8 cellular contexts compared by ENCODE assay signal in genomic region chr14:24036180-24036962, GRCh38. TPM values are rescaled to one million over a fixed set of nuclear protein-coding genes. Genes with fewer than 3 reads are reported as not detected.
A peak's percentile ranks its signal among the peaks of the same experiment; 100 is the strongest.
DNase-seq lines count a peak whose midpoint lies in the region; ATAC-seq and TF ChIP-seq lines count a peak whose summit lies in the region.
"Not testable (repeated sequence)": the region's sequence is repeated elsewhere in the genome, so short reads cannot be mapped to it uniquely, and the experiment has no call there.

No MANE protein-coding gene starts in this region.

- in situ Hi-C loops in gastrocnemius medialis (cut with MboI; ENCODE audit: low sequenced_read_pairs in 4 of 4) = loop anchor here in 2 of 4 donors (10.0 kb wide), 1 partner anchor 52 kb away; the partner anchor contains the start of gene DHRS4L2 (in 2 of the 2)

- CTCF ChIA-PET in AG04450 (lab: Charles Lee) (interaction anchor here (0.6 to 1.4 kb wide), 3 partner anchors 16 to 404 kb away, joined by 3 to 5 read pairs (median 3); partner anchors contain the start of gene CARMIL3), WTC11 (lab: Charles Lee) (interaction anchor here (0.9 to 1.2 kb wide), 15 partner anchors 15 to 447 kb away, joined by 3 to 9 read pairs (median 4); partner anchors contain the start of genes CARMIL3, DCAF11, DHRS4 and DHRS4L2)

- H3K27ac ChIP-seq in AG04450 (ENCODE audit: low read depth, low read length) = not testable (repeated sequence)
- peak overlapping the region; percentile 83 for H3K27ac ChIP-seq in caudate nucleus (ENCODE audit: low read depth, low read length)
- peak overlapping the region; percentile 81 to 96 (median 94) for H3K27ac ChIP-seq in gastrocnemius medialis

- H3K4me1 Mint-ChIP-seq in WTC11 = peaks cover 12% of the 10 kb centered on the region

- TF ChIP-seq CTCF in AG04450 (IDR thresholded peaks at IDR 0.05; ENCODE audit: low read depth, low read length) (peak; percentile 84), WTC11 (IDR thresholded peaks at IDR 0.05) (peak; percentile 37), gastrocnemius medialis (IDR thresholded peaks at IDR 0.05 in 4 of 5, conservative IDR thresholded peaks at IDR 0.05 in 1 of 5) (peak; percentile 73 to 86 (median 79))

- H3K36me3 ChIP-seq in gastrocnemius medialis = not testable (repeated sequence)

- DNase-seq in AG04450 (ENCODE audit: low read depth, low spot score) = not testable (repeated sequence)
- DNase-seq in NCI-H226 (peak; percentile 43), WTC11 (ENCODE audit: low spot score) (peak; percentile 80), caudate nucleus (lab: John Stamatoyannopoulos, UW) (peak in 59 of 61 donors; percentile 23 to 89 (median 70)), iPS-NIHi11 (ENCODE audit: low spot score) (peak; percentile 77), gastrocnemius medialis (peak; percentile 76 to 82)

- H3K27me3 Mint-ChIP-seq in WTC11 (ENCODE audit: low read depth) = peaks cover 28% of the 10 kb centered on the region

- POLR2A ChIA-PET in AG04450 (lab: Yijun Ruan, JAX) = not testable (repeated sequence)
- POLR2A ChIA-PET in WTC11 (lab: Charles Lee) = interaction anchor here (0.6 kb wide), 1 partner anchor 9 kb away, joined by 3 read pairs; no protein-coding TSS in a partner anchor

- intact Hi-C loops in gastrocnemius medialis (cut with DNase I; ENCODE audit: low total_unique reads) = loop anchor here (1.0 to 2.0 kb wide), 3 partner anchors 22 to 73 kb away; no protein-coding TSS in a partner anchor

- peak; percentile 59 for ATAC-seq in GM18909 (IDR thresholded peaks at IDR 0.05; ENCODE audit: poor library complexity, unreplicated experiment)
- ATAC-seq in HG03342 (IDR thresholded peaks at IDR 0.05; ENCODE audit: unreplicated experiment) = peak; percentile 54
- ATAC-seq in WTC11 = peak; percentile 77
- peak; percentile 76 to 80 for ATAC-seq in gastrocnemius medialis

- peaks cover 18% of the 10 kb centered on the region for H3K9me3 Mint-ChIP-seq in WTC11

- not testable (repeated sequence) for H3K9me3 ChIP-seq in AG04450 (ENCODE audit: control insufficient read depth, insufficient read depth, low read length); gastrocnemius medialis

- H3K36me3 Mint-ChIP-seq in WTC11 = not testable (repeated sequence)

- H3K4me3 ChIP-seq in AG04450 (ENCODE audit: low read depth, low read length) (peak overlapping the region; percentile 66), gastrocnemius medialis (peak overlapping the region; percentile 50 to 93 (median 64))

- H3K4me3 Mint-ChIP-seq in WTC11 = peak overlapping the region; percentile 91

- TF ChIP-seq POLR2A in gastrocnemius medialis (IDR thresholded peaks at IDR 0.05) = peak; percentile 43 to 68

- not testable (repeated sequence) for H3K27me3 ChIP-seq in AG04450 (ENCODE audit: control insufficient read depth, insufficient read depth, low read length); gastrocnemius medialis

- H3K27ac Mint-ChIP-seq in WTC11 = peak overlapping the region; percentile 57

- H3K4me1 ChIP-seq in gastrocnemius medialis = peaks cover 11 to 25% of the 10 kb centered on the region in 2 donors

TF ChIP-seq in WTC11, 78 proteins besides CTCF, POLR2A, EP300 and RAD21 (continues in another document):
- TF ChIP-seq MAX (CRISPR knock-in tag; IDR thresholded peaks at IDR 0.05) (peak; percentile 78), TP53 (CRISPR knock-in tag; IDR thresholded peaks at IDR 0.05) (peak; percentile 30; the same call in 1 of the 2 replicates), ARID4B (CRISPR knock-in tag; IDR thresholded peaks at IDR 0.05; ENCODE audit: borderline replicate concordance) (0 out of 2 replicates have a peak, but pooled peaks have one; percentile 40), PRDM15 (CRISPR knock-in tag; IDR thresholded peaks at IDR 0.05) (peak; percentile 53; the same call in 1 of the 2 replicates), KAT7 (CRISPR knock-in tag; IDR thresholded peaks at IDR 0.05; ENCODE audit: borderline replicate concordance) (peak; percentile 32; the same call in 1 of the 2 replicates)
- TF ChIP-seq, protein P1, sequence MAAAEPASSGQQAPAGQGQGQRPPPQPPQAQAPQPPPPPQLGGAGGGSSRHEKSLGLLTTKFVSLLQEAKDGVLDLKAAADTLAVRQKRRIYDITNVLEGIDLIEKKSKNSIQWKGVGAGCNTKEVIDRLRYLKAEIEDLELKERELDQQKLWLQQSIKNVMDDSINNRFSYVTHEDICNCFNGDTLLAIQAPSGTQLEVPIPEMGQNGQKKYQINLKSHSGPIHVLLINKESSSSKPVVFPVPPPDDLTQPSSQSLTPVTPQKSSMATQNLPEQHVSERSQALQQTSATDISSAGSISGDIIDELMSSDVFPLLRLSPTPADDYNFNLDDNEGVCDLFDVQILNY (CRISPR knock-in tag; IDR thresholded peaks at IDR 0.05) = 0 out of 2 replicates have a peak, but pooled peaks have one; percentile 52

RNA-seq across cellular contexts. Expression of gene CARMIL3, which starts 15.4 kb away (rescaled TPM):
- 0.02 TPM in 1 of 2 replicates, not detected in the other for polyA plus RNA-seq in AG04450 (2011; rRNA removed)
- not detected in 2 replicates for polyA minus RNA-seq in AG04450 (2011; rRNA and poly(A)+ RNA removed)
- 10.6 to 13.0 TPM (median 11.4 TPM) in 3 replicates for total RNA-seq in WTC11 (2021)
- under 1 TPM in 2 of 4 donors, not detected in 2; 0.04 to 0.31 TPM for total RNA-seq in gastrocnemius medialis

RNA-seq across cellular contexts. Expression of gene CPNE6, which starts 35.0 kb away (rescaled TPM):
- not detected in 2 replicates for polyA plus RNA-seq in AG04450 (2011; rRNA removed)
- polyA minus RNA-seq in AG04450 (2011; rRNA and poly(A)+ RNA removed) = not detected in 2 replicates
- total RNA-seq in WTC11 (2021) = not detected in 3 replicates
- not detected for total RNA-seq in gastrocnemius medialis

RNA-seq across cellular contexts. Expression of gene DHRS4L2, which starts 47.6 kb away (rescaled TPM):
- 14.8 and 17.5 TPM in 2 replicates for polyA plus RNA-seq in AG04450 (2011; rRNA removed)
- polyA minus RNA-seq in AG04450 (2011; rRNA and poly(A)+ RNA removed) = 7.2 and 9.8 TPM in 2 replicates
- total RNA-seq in WTC11 (2021) (8.7 to 10.2 TPM (median 9.7 TPM) in 3 replicates), gastrocnemius medialis (10 to 100 TPM; 12.1 to 40.2 (median 25.0) TPM)

RNA-seq across cellular contexts. Expression of gene PCK2, which starts 57.7 kb away (rescaled TPM):
- 47.0 and 59.9 TPM in 2 replicates for polyA plus RNA-seq in AG04450 (2011; rRNA removed)
- 69.2 and 97.4 TPM in 2 replicates for polyA minus RNA-seq in AG04450 (2011; rRNA and poly(A)+ RNA removed)
- total RNA-seq in WTC11 (2021) (51.2 to 67.0 TPM (median 59.2 TPM) in 3 replicates), gastrocnemius medialis (1 to 10 TPM; 1.9 to 9.8 (median 3.6) TPM)
